ENCODE assay signal across 1 cellular context in genomic region chrX:38807873-38808272, GRCh38.
TF ChIP-seq lines count a peak whose summit lies in the region.

No MANE protein-coding gene starts in this region.

TF ChIP-seq in K562, 482 proteins besides CTCF, POLR2A, EP300 and RAD21 (continued from another document):
- TF ChIP-seq ZNF592 (IDR thresholded peaks at IDR 0.05) (peak; percentile 48; the same call in 1 of the 2 replicates), ZNF140 (CRISPR knock-in tag; IDR thresholded peaks at IDR 0.05) (no peak), ETV1 (tag; conservative IDR thresholded peaks at IDR 0.05; ENCODE audit: low read depth) (no peak), HMBOX1 (IDR thresholded peaks at IDR 0.05) (0 out of 2 replicates have a peak, but pooled peaks have one; percentile 15), YY1 (IDR thresholded peaks at IDR 0.05; ENCODE audit: borderline replicate concordance in 1 of 3, control insufficient read depth in 1 of 3, extremely low read depth in 1 of 3, insufficient read depth in 3 of 3, insufficient read length in 1 of 3, insufficient replicate concordance in 2 of 3, low read depth in 1 of 3, low read length in 2 of 3) (peak in 1 of 3 experiments; percentile 59), SMAD1 (IDR thresholded peaks at IDR 0.05; ENCODE audit: low read depth, low read length, partially characterized antibody) (no peak), ZNF639 (CRISPR knock-in tag; conservative IDR thresholded peaks at IDR 0.05 in 1 of 2, IDR thresholded peaks at IDR 0.05 in 1 of 2) (0 out of 4 replicates have a peak, but pooled peaks of 1 of the 2 experiments have one; percentile 35), MXI1 (IDR thresholded peaks at IDR 0.05; ENCODE audit: low read depth, low read length) (no peak), PTBP1 (IDR thresholded peaks at IDR 0.05; ENCODE audit: low read depth, low read length) (no peak), PRDM10 (IDR thresholded peaks at IDR 0.05; ENCODE audit: partially characterized antibody) (peak; percentile 25), SIN3A (IDR thresholded peaks at IDR 0.05; ENCODE audit: borderline replicate concordance in 2 of 2, control insufficient read depth in 1 of 2, low read depth in 2 of 2, low read length in 2 of 2) (peak in 1 of 2 experiments; percentile 14; a peak in 1 of 4 replicates), ZNF407 (IDR thresholded peaks at IDR 0.05; ENCODE audit: low read depth) (no peak), TCF15 (CRISPR knock-in tag; IDR thresholded peaks at IDR 0.05) (no peak), BCOR (IDR thresholded peaks at IDR 0.05) (no peak), POLR2AphosphoS2 (IDR thresholded peaks at IDR 0.05; ENCODE audit: low read length) (0 out of 2 replicates have a peak, but pooled peaks have one; percentile 17)
